ENCODE assay signal across 28 cellular contexts in the genomic region with DNA sequence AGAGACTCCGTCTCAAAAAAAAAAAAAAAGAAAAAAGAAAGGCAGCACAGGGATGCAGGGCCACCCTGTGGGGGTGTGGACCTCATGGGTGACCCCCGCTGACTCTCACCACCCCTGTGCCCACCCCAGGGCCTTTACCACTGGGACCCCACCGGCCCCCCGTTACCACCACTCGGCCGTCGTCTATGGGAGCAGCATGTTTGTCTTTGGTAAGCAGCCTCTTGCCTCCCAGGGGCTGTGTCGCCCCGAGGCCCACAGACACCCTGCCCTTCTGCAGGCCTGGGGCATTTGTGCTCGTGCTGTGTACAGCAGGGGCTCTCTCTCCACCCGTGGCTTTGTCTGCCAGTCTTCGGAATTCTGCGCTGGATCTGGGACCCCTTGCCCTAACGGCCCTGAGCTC. TPM values are rescaled to one million over a fixed set of nuclear protein-coding genes. Genes with fewer than 3 reads are reported as not detected.
"Had no signal": no experiment of that assay in that cellular context is flagged by ENCODE, and none has a peak within 500 bp of the region (broad histone marks: within the 10 kb centered on the region; RNA-seq: fewer than 3 reads in every experiment).

No MANE protein-coding gene starts in this region.

- H3K27ac ChIP-seq: left lung, lower lobe of right lung, neural progenitor cell, ovary, right atrium auricular region, sigmoid colon, spleen, suprapubic skin, thoracic aorta, tibial artery, upper lobe of right lung, uterus had no signal

- H3K36me3 ChIP-seq: neural progenitor cell, ovary, uterus had no signal

- FAIRE-seq: keratinocyte, small intestine had no signal

- ATAC-seq: left colon; left lung; lower lobe of right lung; naive thymus-derived CD8-positive, alpha-beta T cell; upper lobe of right lung had no signal

- H3K27ac Mint-ChIP-seq: naive thymus-derived CD8-positive, alpha-beta T cell; nephron; progenitor cell of endocrine pancreas; stimulated activated naive CD8-positive, alpha-beta T cell treated with anti-CD3 and anti-CD28 coated beads, Interleukin-15, Interleukin-2, amounts not matched to agents 100 ng/mL and 50 ng/mL, for 24 hours had no signal

- H3K9ac ChIP-seq: neural progenitor cell had no signal

- H3K4me3 Mint-ChIP-seq: naive thymus-derived CD8-positive, alpha-beta T cell; nephron; neural progenitor cell; stimulated activated naive CD8-positive, alpha-beta T cell treated with anti-CD3 and anti-CD28 coated beads, Interleukin-15, Interleukin-2, amounts not matched to agents 100 ng/mL and 50 ng/mL, for 24 hours had no signal

- H3K9me3 ChIP-seq: left lung, lower lobe of right lung, ovary, right atrium auricular region, sigmoid colon, spleen, suprapubic skin, thoracic aorta, tibial artery, upper lobe of right lung, uterus had no signal

- H3K4me3 ChIP-seq: left lung, lower lobe of right lung, neural progenitor cell, ovary, right atrium auricular region, sigmoid colon, spleen, suprapubic skin, thoracic aorta, tibial artery, upper lobe of right lung, uterus had no signal

- DNase-seq: head of caudate nucleus; hippocampal formation; left colon; lower lobe of right lung; mammary epithelial cell; mesenchymal stem cell; naive thymus-derived CD8-positive, alpha-beta T cell; ovary; sigmoid colon; small intestine; spleen; stimulated activated CD4-positive, alpha-beta T cell treated with anti-CD3 and anti-CD28 coated beads, Interleukin-2, amount 100 ng/mL, for 24 hours; stimulated activated CD4-positive, alpha-beta T cell treated with anti-CD3 and anti-CD28 coated beads, Interleukin-4, amount 100 ng/mL, for 1 hour; stimulated activated naive CD4-positive, alpha-beta T cell; tibial artery; trophoblast cell; upper lobe of right lung; uterus had no signal

- H3K4me1 Mint-ChIP-seq: nephron had no signal

- H3K9me3 Mint-ChIP-seq: naive thymus-derived CD8-positive, alpha-beta T cell; nephron; neural progenitor cell; stimulated activated naive CD8-positive, alpha-beta T cell treated with anti-CD3 and anti-CD28 coated beads, Interleukin-15, Interleukin-2, amounts not matched to agents 100 ng/mL and 50 ng/mL, for 24 hours had no signal

- H3K27me3 ChIP-seq: left lung, neural progenitor cell, ovary, right atrium auricular region, sigmoid colon, spleen, suprapubic skin, tibial artery, upper lobe of right lung, uterus had no signal

RNA-seq across cellular contexts. Expression of gene SLC7A4, which starts 45.0 kb away (rescaled TPM):
- total RNA-seq: pulmonary artery endothelial cell had no signal
